11 cellular contexts compared by ENCODE assay signal in the genomic region with DNA sequence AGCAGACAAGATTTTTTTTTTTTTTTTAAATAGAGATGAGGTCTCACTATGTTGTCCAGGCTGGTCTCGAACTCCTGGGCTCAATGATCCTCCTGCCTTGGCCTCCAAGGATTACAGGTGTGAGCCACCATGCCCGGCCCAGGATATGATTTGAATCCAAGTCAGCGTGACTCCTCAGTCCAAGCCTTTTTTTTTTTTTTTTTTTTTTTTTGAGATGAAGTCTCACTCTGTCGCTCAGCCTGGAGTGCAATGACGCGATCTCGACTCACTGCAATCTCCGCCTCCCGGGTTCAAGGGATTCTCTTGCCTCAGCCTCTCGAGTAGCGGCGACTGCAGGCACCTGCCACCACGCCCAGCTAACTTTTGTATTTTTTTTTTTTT. TPM values are rescaled to one million over a fixed set of nuclear protein-coding genes. Genes with fewer than 3 reads are reported as not detected.
A peak's percentile ranks its signal among the peaks of the same experiment; 100 is the strongest.
DNase-seq lines count a peak whose midpoint lies in the region; ATAC-seq, FAIRE-seq and TF ChIP-seq lines count a peak whose summit lies in the region.
"Had no signal": no experiment of that assay in that cellular context is flagged by ENCODE, and none has a peak within 500 bp of the region (broad histone marks: within the 10 kb centered on the region; RNA-seq: fewer than 3 reads in every experiment).

No MANE protein-coding gene starts in this region.

- H3K4me3 Mint-ChIP-seq in type B pancreatic cell = peak overlapping the region; percentile 20
- no peak overlapping the region for H3K4me3 Mint-ChIP-seq in T-cell
- no peak overlapping the region for H3K4me3 Mint-ChIP-seq in endothelial cell (ENCODE audit: unreplicated experiment)
- H3K4me3 Mint-ChIP-seq: CD4-positive, alpha-beta memory T cell had no signal

- H3K4me3 ChIP-seq in DOHH2 (ENCODE audit: low read length) (no peak overlapping the region), OCI-LY7 (ENCODE audit: low read depth, low read length, poor library complexity, severe bottlenecking) (no peak overlapping the region), kidney (ENCODE audit: low read length in 2 of 2) (no peak overlapping the region)
- H3K4me3 ChIP-seq: HAP-1 had no signal

- no peak for ATAC-seq in T-cell (replicated peaks in 1 of 4)

- H3K9me3 Mint-ChIP-seq in type B pancreatic cell (no peaks in the 10 kb centered on the region), T-cell (no peaks in the 10 kb centered on the region), endothelial cell (ENCODE audit: unreplicated experiment) (no peaks in the 10 kb centered on the region)
- H3K9me3 Mint-ChIP-seq: CD4-positive, alpha-beta memory T cell had no signal

- H3K9me3 ChIP-seq in DOHH2 (ENCODE audit: control insufficient read depth, insufficient read depth, low read length) (no peaks in the 10 kb centered on the region), OCI-LY7 (ENCODE audit: low read length) (no peaks in the 10 kb centered on the region), kidney (ENCODE audit: control insufficient read depth in 1 of 2, low read length in 2 of 2) (no peaks in the 10 kb centered on the region)
- H3K9me3 ChIP-seq: HAP-1, SK-N-SH had no signal

- no peaks in the 10 kb centered on the region for H3K36me3 ChIP-seq in DOHH2 (ENCODE audit: control insufficient read depth, low read length)
- H3K36me3 ChIP-seq in OCI-LY7 (ENCODE audit: insufficient read depth, low read length) = no peaks in the 10 kb centered on the region
- H3K36me3 ChIP-seq in kidney (ENCODE audit: control insufficient read depth in 1 of 2, insufficient read depth in 2 of 2, low read length in 2 of 2) = no peaks in the 10 kb centered on the region
- H3K36me3 ChIP-seq: HAP-1 had no signal

- CTCF ChIA-PET in OCI-LY7 (lab: Charles Lee; ENCODE audit: unreplicated experiment) (interaction anchor here (1.4 kb wide), 1 partner anchor 40 kb away, joined by 6 read pairs; the partner anchor contains the start of gene MLEC), T-cell (lab: Charles Lee) (interaction anchor here (0.5 to 1.9 kb wide), 11 partner anchors 11 to 583 kb away, joined by 3 to 10 read pairs (median 6); no protein-coding TSS in a partner anchor)

- TF ChIP-seq CTCF in DOHH2 (IDR thresholded peaks at IDR 0.05; ENCODE audit: low read depth, low read length, poor library complexity, severe bottlenecking) (no peak), OCI-LY7 (conservative IDR thresholded peaks at IDR 0.05; ENCODE audit: low read length) (no peak), kidney (IDR thresholded peaks at IDR 0.05; ENCODE audit: borderline replicate concordance, extremely low read depth, insufficient read depth) (no peak), type B pancreatic cell (conservative IDR thresholded peaks at IDR 0.05) (no peak), endothelial cell (IDR thresholded peaks at IDR 0.05; ENCODE audit: unreplicated experiment) (no peak)

- H3K36me3 Mint-ChIP-seq in type B pancreatic cell (no peaks in the 10 kb centered on the region), T-cell (no peaks in the 10 kb centered on the region), endothelial cell (ENCODE audit: low read depth, unreplicated experiment) (no peaks in the 10 kb centered on the region)
- H3K36me3 Mint-ChIP-seq: CD4-positive, alpha-beta memory T cell had no signal

- H3K4me1 Mint-ChIP-seq in type B pancreatic cell (ENCODE audit: unreplicated experiment) = peaks cover 38% of the 10 kb centered on the region
- H3K4me1 Mint-ChIP-seq in T-cell = peaks cover 12 to 17% (median 15%) of the 10 kb centered on the region in 3 donors
- H3K4me1 Mint-ChIP-seq in endothelial cell (ENCODE audit: unreplicated experiment) = peaks cover 17% of the 10 kb centered on the region

- H3F3A ChIP-seq in DOHH2 (ENCODE audit: control insufficient read depth, insufficient read depth) = no peaks in the 10 kb centered on the region

- H3K9ac ChIP-seq in kidney (ENCODE audit: low read length in 2 of 2) = no peak overlapping the region
- H3K9ac ChIP-seq: SK-N-SH had no signal

- H3K27ac Mint-ChIP-seq in type B pancreatic cell (no peak overlapping the region), T-cell (no peak overlapping the region), endothelial cell (ENCODE audit: unreplicated experiment) (no peak overlapping the region)

- intact Hi-C loops in OCI-LY7 (cut with micrococcal nuclease; ENCODE audit: unreplicated experiment) = loop anchor here (1.0 kb wide), 3 partner anchors 19 to 67 kb away; no protein-coding TSS in a partner anchor
- intact Hi-C loops in kidney (cut with DNase I) = loop anchor here (10.0 kb wide), 1 partner anchor 67 kb away; the partner anchor contains the start of gene UNC119B

- peaks cover 68% of the 10 kb centered on the region for H3K27me3 ChIP-seq in DOHH2 (ENCODE audit: control insufficient read depth, low read length)

- peaks cover 85% of the 10 kb centered on the region for H3K27me3 Mint-ChIP-seq in type B pancreatic cell
- H3K27me3 Mint-ChIP-seq in T-cell = peaks cover 60 to 71% of the 10 kb centered on the region in 2 donors
- H3K27me3 Mint-ChIP-seq in endothelial cell (ENCODE audit: unreplicated experiment) = peaks cover 15% of the 10 kb centered on the region

- H3K27ac ChIP-seq in DOHH2 (ENCODE audit: low read depth, low read length) (no peak overlapping the region), OCI-LY7 (ENCODE audit: low read depth, low read length, poor library complexity, severe bottlenecking) (no peak overlapping the region), kidney (ENCODE audit: low read depth in 2 of 2, low read length in 2 of 2) (no peak overlapping the region)

- H3K4me1 ChIP-seq in DOHH2 (ENCODE audit: control insufficient read depth, low read length) = peaks cover 26% of the 10 kb centered on the region
- peaks cover 32% of the 10 kb centered on the region for H3K4me1 ChIP-seq in OCI-LY7 (ENCODE audit: insufficient read depth, low read length, poor library complexity, severe bottlenecking)
- H3K4me1 ChIP-seq in kidney (ENCODE audit: control insufficient read depth in 1 of 2, insufficient read depth in 1 of 2, low read depth in 1 of 2, low read length in 2 of 2) = peaks cover 0 to 7% of the 10 kb centered on the region in 2 donors

- H3K9me2 ChIP-seq in DOHH2 (replicated peaks; ENCODE audit: control insufficient read depth, low read length) = no peaks in the 10 kb centered on the region
- H3K9me2 ChIP-seq in OCI-LY7 (ENCODE audit: insufficient read depth, low read length) = no peaks in the 10 kb centered on the region
- H3K9me2 ChIP-seq: SK-N-SH had no signal

- H3K4me2 ChIP-seq in DOHH2 (ENCODE audit: low read length) = peak overlapping the region; percentile 24; the same call in 1 of the 2 replicates
- H3K4me2 ChIP-seq in OCI-LY7 (ENCODE audit: low read length) = peak overlapping the region; percentile 30
- H3K4me2 ChIP-seq: SK-N-SH had no signal

- POLR2A ChIA-PET in OCI-LY7 (lab: Charles Lee) (interaction anchor here (0.7 to 3.3 kb wide), 8 partner anchors 23 to 264 kb away, joined by 3 to 10 read pairs (median 3); no protein-coding TSS in a partner anchor), T-cell (lab: Charles Lee) (interaction anchor here in 1 of 2 donors (0.7 kb wide), 1 partner anchor 550 kb away, joined by 3 read pairs; no protein-coding TSS in a partner anchor)

- no peaks in the 10 kb centered on the region for H3K79me2 ChIP-seq in DOHH2 (ENCODE audit: control insufficient read depth, low read length)
- no peaks in the 10 kb centered on the region for H3K79me2 ChIP-seq in OCI-LY7 (ENCODE audit: insufficient read depth, low read depth, low read length)

- no peak for DNase-seq in OCI-LY7 (ENCODE audit: low spot score)
- DNase-seq in kidney = peak; percentile 55
- no peak for DNase-seq in type B pancreatic cell (ENCODE audit: extremely low spot score, unreplicated experiment)
- DNase-seq in T-cell = no peak
- DNase-seq in endothelial cell (ENCODE audit: low spot score) = no peak
- no peak for DNase-seq in NOMO-1 treated with DMSO at 0.1 percent for 48 hours (lab: John Stamatoyannopoulos, UW; ENCODE audit: unreplicated experiment)

- no TSS peak for BruUV-seq in OCI-LY7 (replicated peaks; lab: Mats Ljungman, UMichigan)

- no peak for FAIRE-seq in kidney (lab: Jason Lieb, UNC)
- FAIRE-seq: RCC 7860 had no signal

- peak overlapping the region; percentile 69 for H2AFZ ChIP-seq in OCI-LY7 (ENCODE audit: low read length)

- no peaks in the 10 kb centered on the region for H4K20me1 ChIP-seq in DOHH2 (ENCODE audit: control insufficient read depth, insufficient read depth, low read depth, low read length)
- H4K20me1 ChIP-seq in OCI-LY7 (ENCODE audit: insufficient read depth, low read length) = no peaks in the 10 kb centered on the region

RNA-seq across cellular contexts. Expression of gene CABP1, which starts 6.9 kb away (rescaled TPM):
- total RNA-seq in OCI-LY7 (2014; rRNA removed; shearing (Covaris generic)) = 0.18 and 0.79 TPM in 2 replicates
- total RNA-seq in OCI-LY7 (2022) = 2.4 and 3.8 TPM in 2 replicates
- 2.0 TPM for total RNA-seq in kidney
- polyA plus RNA-seq in kidney (ENCODE audit: insufficient read depth, low read depth, low replicate concordance) = 24.1 TPM
- total RNA-seq in type B pancreatic cell (ENCODE audit: low replicate concordance) = 0.26 and 0.56 TPM in 2 replicates
- total RNA-seq in T-cell = not detected
- total RNA-seq in endothelial cell (ENCODE audit: unreplicated experiment) = not detected
- total RNA-seq: CD4-positive, alpha-beta memory T cell had no signal
- polyA plus RNA-seq: CD4-positive, alpha-beta memory T cell had no signal

RNA-seq across cellular contexts. Expression of gene MLEC, which starts 39.6 kb away (rescaled TPM):
- total RNA-seq in OCI-LY7 (2014; rRNA removed; shearing (Covaris generic)) = 69.7 and 74.1 TPM in 2 replicates
- 82.4 and 101 TPM in 2 replicates for total RNA-seq in OCI-LY7 (2022)
- total RNA-seq in kidney = 146 TPM
- polyA plus RNA-seq in kidney (ENCODE audit: insufficient read depth, low read depth, low replicate concordance) = 60.3 TPM
- total RNA-seq in type B pancreatic cell (ENCODE audit: low replicate concordance) = 168 and 172 TPM in 2 replicates
- total RNA-seq in T-cell = 10 to 100 TPM; 26.3 to 61.3 (median 55.3) TPM
- total RNA-seq in endothelial cell (ENCODE audit: unreplicated experiment) = 124 TPM
